1 cellular context compared by ENCODE assay signal in genomic region chr16:77722315-77723107, GRCh38.
TF ChIP-seq lines count a peak whose summit lies in the region.

NUDT7 (plus strand) TSS chr16:77722514; CDS start chr16:77722583, 69 bp downstream.

TF ChIP-seq in HEK293, 187 proteins besides CTCF, POLR2A, EP300 and RAD21 (continued from another document and continues in another):
- TF ChIP-seq, protein P1, sequence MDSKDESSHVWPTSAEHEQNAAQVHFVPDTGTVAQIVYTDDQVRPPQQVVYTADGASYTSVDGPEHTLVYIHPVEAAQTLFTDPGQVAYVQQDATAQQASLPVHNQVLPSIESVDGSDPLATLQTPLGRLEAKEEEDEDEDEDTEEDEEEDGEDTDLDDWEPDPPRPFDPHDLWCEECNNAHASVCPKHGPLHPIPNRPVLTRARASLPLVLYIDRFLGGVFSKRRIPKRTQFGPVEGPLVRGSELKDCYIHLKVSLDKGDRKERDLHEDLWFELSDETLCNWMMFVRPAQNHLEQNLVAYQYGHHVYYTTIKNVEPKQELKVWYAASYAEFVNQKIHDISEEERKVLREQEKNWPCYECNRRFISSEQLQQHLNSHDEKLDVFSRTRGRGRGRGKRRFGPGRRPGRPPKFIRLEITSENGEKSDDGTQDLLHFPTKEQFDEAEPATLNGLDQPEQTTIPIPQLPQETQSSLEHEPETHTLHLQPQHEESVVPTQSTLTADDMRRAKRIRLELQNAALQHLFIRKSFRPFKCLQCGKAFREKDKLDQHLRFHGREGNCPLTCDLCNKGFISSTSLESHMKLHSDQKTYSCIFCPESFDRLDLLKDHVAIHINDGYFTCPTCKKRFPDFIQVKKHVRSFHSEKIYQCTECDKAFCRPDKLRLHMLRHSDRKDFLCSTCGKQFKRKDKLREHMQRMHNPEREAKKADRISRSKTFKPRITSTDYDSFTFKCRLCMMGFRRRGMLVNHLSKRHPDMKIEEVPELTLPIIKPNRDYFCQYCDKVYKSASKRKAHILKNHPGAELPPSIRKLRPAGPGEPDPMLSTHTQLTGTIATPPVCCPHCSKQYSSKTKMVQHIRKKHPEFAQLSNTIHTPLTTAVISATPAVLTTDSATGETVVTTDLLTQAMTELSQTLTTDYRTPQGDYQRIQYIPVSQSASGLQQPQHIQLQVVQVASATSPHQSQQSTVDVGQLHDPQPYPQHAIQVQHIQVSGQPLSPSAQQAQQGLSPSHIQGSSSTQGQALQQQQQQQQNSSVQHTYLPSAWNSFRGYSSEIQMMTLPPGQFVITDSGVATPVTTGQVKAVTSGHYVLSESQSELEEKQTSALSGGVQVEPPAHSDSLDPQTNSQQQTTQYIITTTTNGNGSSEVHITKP (tag by site-specific recombination; IDR thresholded peaks at IDR 0.05) = peak; percentile 95
- TF ChIP-seq ZNF248 (tag by site-specific recombination; IDR thresholded peaks at IDR 0.05) (no peak), ZSCAN5A (tag by site-specific recombination; IDR thresholded peaks at IDR 0.05) (no peak), ZNF214 (tag by site-specific recombination; IDR thresholded peaks at IDR 0.05; ENCODE audit: borderline replicate concordance) (no peak), ZNF585B (tag by site-specific recombination; IDR thresholded peaks at IDR 0.05) (no peak), SCRT1 (tag by site-specific recombination; IDR thresholded peaks at IDR 0.05; ENCODE audit: borderline replicate concordance) (no peak), ZNF707 (tag by site-specific recombination; IDR thresholded peaks at IDR 0.05) (no peak), ZNF571 (tag by site-specific recombination; IDR thresholded peaks at IDR 0.05) (no peak), ZNF555 (tag by site-specific recombination; conservative IDR thresholded peaks at IDR 0.05) (no peak), ZFP69B (tag by site-specific recombination; IDR thresholded peaks at IDR 0.05) (no peak), ZNF670 (tag by site-specific recombination; IDR thresholded peaks at IDR 0.05; ENCODE audit: low read depth) (no peak), ZNF830 (tag by site-specific recombination; IDR thresholded peaks at IDR 0.05; ENCODE audit: low read depth) (no peak), RBAK (tag by site-specific recombination; IDR thresholded peaks at IDR 0.05) (peak; percentile 92), IKZF3 (tag by site-specific recombination; IDR thresholded peaks at IDR 0.05) (no peak), ZNF48 (tag by site-specific recombination; IDR thresholded peaks at IDR 0.05) (no peak), ZBTB17 (tag by site-specific recombination; IDR thresholded peaks at IDR 0.05) (no peak), ZNF596 (tag by site-specific recombination; IDR thresholded peaks at IDR 0.05) (no peak), ZNF221 (tag by site-specific recombination; IDR thresholded peaks at IDR 0.05; ENCODE audit: borderline replicate concordance) (no peak), ZNF37A (tag by site-specific recombination; IDR thresholded peaks at IDR 0.05) (no peak), ZNF16 (tag by site-specific recombination; IDR thresholded peaks at IDR 0.05; ENCODE audit: low read depth) (no peak), ZNF155 (tag by site-specific recombination; IDR thresholded peaks at IDR 0.05) (no peak), ZFP3 (tag by site-specific recombination; IDR thresholded peaks at IDR 0.05; ENCODE audit: low read depth) (no peak), GLI4 (tag by site-specific recombination; IDR thresholded peaks at IDR 0.05) (no peak), ZNF324 (tag by site-specific recombination; IDR thresholded peaks at IDR 0.05) (no peak), ZBTB48 (tag by site-specific recombination; IDR thresholded peaks at IDR 0.05) (no peak), ZNF558 (tag by site-specific recombination; IDR thresholded peaks at IDR 0.05) (no peak), KLF9 (tag by site-specific recombination; IDR thresholded peaks at IDR 0.05; ENCODE audit: low read depth) (no peak; the same call in none of the 2 replicates), ZNF350 (tag by site-specific recombination; IDR thresholded peaks at IDR 0.05) (no peak), SP7 (tag by site-specific recombination; IDR thresholded peaks at IDR 0.05) (0 out of 2 replicates have a peak, but pooled peaks have one; percentile 19), ZNF514 (tag by site-specific recombination; IDR thresholded peaks at IDR 0.05) (no peak), ZNF473 (tag by site-specific recombination; IDR thresholded peaks at IDR 0.05) (no peak), KLF16 (tag by site-specific recombination; IDR thresholded peaks at IDR 0.05) (no peak; the same call in 1 of the 2 replicates), HOXD13 (CRISPR knock-in tag; IDR thresholded peaks at IDR 0.05; ENCODE audit: borderline replicate concordance) (no peak), OVOL3 (tag by site-specific recombination; IDR thresholded peaks at IDR 0.05) (no peak), ZNF600 (tag by site-specific recombination; IDR thresholded peaks at IDR 0.05) (0 out of 2 replicates have a peak, but pooled peaks have one; percentile 20), BCL11B (tag by site-specific recombination; IDR thresholded peaks at IDR 0.05; ENCODE audit: low read depth) (no peak), ZNF223 (tag by site-specific recombination; IDR thresholded peaks at IDR 0.05) (no peak), TSHZ1 (tag by site-specific recombination; IDR thresholded peaks at IDR 0.05; ENCODE audit: borderline replicate concordance) (no peak)
- TF ChIP-seq, protein P2, sequence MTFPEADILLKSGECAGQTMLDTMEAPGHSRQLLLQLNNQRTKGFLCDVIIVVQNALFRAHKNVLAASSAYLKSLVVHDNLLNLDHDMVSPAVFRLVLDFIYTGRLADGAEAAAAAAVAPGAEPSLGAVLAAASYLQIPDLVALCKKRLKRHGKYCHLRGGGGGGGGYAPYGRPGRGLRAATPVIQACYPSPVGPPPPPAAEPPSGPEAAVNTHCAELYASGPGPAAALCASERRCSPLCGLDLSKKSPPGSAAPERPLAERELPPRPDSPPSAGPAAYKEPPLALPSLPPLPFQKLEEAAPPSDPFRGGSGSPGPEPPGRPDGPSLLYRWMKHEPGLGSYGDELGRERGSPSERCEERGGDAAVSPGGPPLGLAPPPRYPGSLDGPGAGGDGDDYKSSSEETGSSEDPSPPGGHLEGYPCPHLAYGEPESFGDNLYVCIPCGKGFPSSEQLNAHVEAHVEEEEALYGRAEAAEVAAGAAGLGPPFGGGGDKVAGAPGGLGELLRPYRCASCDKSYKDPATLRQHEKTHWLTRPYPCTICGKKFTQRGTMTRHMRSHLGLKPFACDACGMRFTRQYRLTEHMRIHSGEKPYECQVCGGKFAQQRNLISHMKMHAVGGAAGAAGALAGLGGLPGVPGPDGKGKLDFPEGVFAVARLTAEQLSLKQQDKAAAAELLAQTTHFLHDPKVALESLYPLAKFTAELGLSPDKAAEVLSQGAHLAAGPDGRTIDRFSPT (tag by site-specific recombination; IDR thresholded peaks at IDR 0.05) = no peak
- TF ChIP-seq, protein P3, sequence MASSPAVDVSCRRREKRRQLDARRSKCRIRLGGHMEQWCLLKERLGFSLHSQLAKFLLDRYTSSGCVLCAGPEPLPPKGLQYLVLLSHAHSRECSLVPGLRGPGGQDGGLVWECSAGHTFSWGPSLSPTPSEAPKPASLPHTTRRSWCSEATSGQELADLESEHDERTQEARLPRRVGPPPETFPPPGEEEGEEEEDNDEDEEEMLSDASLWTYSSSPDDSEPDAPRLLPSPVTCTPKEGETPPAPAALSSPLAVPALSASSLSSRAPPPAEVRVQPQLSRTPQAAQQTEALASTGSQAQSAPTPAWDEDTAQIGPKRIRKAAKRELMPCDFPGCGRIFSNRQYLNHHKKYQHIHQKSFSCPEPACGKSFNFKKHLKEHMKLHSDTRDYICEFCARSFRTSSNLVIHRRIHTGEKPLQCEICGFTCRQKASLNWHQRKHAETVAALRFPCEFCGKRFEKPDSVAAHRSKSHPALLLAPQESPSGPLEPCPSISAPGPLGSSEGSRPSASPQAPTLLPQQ (tag by site-specific recombination; IDR thresholded peaks at IDR 0.05) = no peak
- TF ChIP-seq, protein P4, sequence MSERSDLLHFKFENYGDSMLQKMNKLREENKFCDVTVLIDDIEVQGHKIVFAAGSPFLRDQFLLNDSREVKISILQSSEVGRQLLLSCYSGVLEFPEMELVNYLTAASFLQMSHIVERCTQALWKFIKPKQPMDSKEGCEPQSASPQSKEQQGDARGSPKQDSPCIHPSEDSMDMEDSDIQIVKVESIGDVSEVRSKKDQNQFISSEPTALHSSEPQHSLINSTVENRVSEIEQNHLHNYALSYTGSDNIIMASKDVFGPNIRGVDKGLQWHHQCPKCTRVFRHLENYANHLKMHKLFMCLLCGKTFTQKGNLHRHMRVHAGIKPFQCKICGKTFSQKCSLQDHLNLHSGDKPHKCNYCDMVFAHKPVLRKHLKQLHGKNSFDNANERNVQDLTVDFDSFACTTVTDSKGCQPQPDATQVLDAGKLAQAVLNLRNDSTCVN (tag by site-specific recombination; optimal IDR thresholded peaks at IDR 0.05) = no peak
- TF ChIP-seq, protein P5, sequence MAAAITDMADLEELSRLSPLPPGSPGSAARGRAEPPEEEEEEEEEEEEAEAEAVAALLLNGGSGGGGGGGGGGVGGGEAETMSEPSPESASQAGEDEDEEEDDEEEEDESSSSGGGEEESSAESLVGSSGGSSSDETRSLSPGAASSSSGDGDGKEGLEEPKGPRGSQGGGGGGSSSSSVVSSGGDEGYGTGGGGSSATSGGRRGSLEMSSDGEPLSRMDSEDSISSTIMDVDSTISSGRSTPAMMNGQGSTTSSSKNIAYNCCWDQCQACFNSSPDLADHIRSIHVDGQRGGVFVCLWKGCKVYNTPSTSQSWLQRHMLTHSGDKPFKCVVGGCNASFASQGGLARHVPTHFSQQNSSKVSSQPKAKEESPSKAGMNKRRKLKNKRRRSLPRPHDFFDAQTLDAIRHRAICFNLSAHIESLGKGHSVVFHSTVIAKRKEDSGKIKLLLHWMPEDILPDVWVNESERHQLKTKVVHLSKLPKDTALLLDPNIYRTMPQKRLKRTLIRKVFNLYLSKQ (tag by site-specific recombination; IDR thresholded peaks at IDR 0.05; ENCODE audit: borderline replicate concordance) = no peak
- TF ChIP-seq, protein P6, sequence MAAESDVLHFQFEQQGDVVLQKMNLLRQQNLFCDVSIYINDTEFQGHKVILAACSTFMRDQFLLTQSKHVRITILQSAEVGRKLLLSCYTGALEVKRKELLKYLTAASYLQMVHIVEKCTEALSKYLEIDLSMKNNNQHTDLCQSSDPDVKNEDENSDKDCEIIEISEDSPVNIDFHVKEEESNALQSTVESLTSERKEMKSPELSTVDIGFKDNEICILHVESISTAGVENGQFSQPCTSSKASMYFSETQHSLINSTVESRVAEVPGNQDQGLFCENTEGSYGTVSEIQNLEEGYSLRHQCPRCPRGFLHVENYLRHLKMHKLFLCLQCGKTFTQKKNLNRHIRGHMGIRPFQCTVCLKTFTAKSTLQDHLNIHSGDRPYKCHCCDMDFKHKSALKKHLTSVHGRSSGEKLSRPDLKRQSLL (tag by site-specific recombination; IDR thresholded peaks at IDR 0.05) = no peak
- TF ChIP-seq, protein P7, sequence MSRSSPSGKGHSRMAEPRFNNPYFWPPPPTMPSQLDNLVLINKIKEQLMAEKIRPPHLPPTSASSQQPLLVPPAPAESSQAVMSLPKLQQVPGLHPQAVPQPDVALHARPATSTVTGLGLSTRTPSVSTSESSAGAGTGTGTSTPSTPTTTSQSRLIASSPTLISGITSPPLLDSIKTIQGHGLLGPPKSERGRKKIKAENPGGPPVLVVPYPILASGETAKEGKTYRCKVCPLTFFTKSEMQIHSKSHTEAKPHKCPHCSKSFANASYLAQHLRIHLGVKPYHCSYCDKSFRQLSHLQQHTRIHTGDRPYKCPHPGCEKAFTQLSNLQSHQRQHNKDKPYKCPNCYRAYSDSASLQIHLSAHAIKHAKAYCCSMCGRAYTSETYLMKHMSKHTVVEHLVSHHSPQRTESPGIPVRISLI (tag by site-specific recombination; IDR thresholded peaks at IDR 0.05) = no peak
- TF ChIP-seq, protein P8, sequence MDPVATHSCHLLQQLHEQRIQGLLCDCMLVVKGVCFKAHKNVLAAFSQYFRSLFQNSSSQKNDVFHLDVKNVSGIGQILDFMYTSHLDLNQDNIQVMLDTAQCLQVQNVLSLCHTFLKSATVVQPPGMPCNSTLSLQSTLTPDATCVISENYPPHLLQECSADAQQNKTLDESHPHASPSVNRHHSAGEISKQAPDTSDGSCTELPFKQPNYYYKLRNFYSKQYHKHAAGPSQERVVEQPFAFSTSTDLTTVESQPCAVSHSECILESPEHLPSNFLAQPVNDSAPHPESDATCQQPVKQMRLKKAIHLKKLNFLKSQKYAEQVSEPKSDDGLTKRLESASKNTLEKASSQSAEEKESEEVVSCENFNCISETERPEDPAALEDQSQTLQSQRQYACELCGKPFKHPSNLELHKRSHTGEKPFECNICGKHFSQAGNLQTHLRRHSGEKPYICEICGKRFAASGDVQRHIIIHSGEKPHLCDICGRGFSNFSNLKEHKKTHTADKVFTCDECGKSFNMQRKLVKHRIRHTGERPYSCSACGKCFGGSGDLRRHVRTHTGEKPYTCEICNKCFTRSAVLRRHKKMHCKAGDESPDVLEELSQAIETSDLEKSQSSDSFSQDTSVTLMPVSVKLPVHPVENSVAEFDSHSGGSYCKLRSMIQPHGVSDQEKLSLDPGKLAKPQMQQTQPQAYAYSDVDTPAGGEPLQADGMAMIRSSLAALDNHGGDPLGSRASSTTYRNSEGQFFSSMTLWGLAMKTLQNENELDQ (tag by site-specific recombination; IDR thresholded peaks at IDR 0.05; ENCODE audit: low read depth) = no peak
